12 cellular contexts compared by ENCODE assay signal in the genomic region with DNA sequence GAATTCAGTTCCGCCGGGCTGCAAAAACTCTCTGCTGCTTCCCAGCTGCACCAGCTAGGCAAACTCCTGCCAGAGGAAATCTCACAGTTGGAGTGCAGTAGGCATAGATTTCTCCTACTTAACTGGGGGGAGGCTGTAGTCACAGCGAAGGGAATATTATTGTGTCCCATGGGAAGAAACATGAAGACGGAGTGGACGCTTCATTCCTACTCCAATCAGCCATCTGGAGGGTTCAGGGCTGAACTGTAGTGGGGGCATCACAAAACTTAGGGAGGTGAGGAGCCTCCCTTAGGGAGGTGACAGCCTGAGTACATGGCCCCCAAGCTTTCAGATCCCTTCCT. TPM values are rescaled to one million over a fixed set of nuclear protein-coding genes. Genes with fewer than 3 reads are reported as not detected.
A peak's percentile ranks its signal among the peaks of the same experiment; 100 is the strongest.
DNase-seq lines count a peak whose midpoint lies in the region; ATAC-seq, FAIRE-seq and TF ChIP-seq lines count a peak whose summit lies in the region.
"Had no signal": no experiment of that assay in that cellular context is flagged by ENCODE, and none has a peak within 500 bp of the region (broad histone marks: within the 10 kb centered on the region; RNA-seq: fewer than 3 reads in every experiment).

No MANE protein-coding gene starts in this region.

- H3K23ac ChIP-seq in mesenchymal stem cell (ENCODE audit: low read length in 2 of 2), result no peak overlapping the region

- H3K36me3 ChIP-seq in heart left ventricle (no peaks in the 10 kb centered on the region), GM12878 (ENCODE audit: control insufficient read depth in 2 of 2, insufficient read depth in 2 of 2, low read length in 1 of 2) (no peaks in the 10 kb centered on the region), mesenchymal stem cell (ENCODE audit: control insufficient read depth in 1 of 2, insufficient read depth in 2 of 2, low read depth in 1 of 2, low read length in 2 of 2) (no peaks in the 10 kb centered on the region), upper lobe of right lung (no peaks in the 10 kb centered on the region), neural progenitor cell (no peaks in the 10 kb centered on the region)
- H3K36me3 ChIP-seq: cardiac muscle cell, tibial artery had no signal

- H3K79me2 ChIP-seq in GM12878 (ENCODE audit: control insufficient read depth, insufficient read depth, low read length) (no peaks in the 10 kb centered on the region; the same call in 1 of the 2 replicates), neural progenitor cell (ENCODE audit: low read depth) (no peaks in the 10 kb centered on the region)

- H2BK15ac ChIP-seq in mesenchymal stem cell (ENCODE audit: low read depth, poor library complexity, severe bottlenecking), result no peak overlapping the region

- H2AFZ ChIP-seq in GM12878 (ENCODE audit: control insufficient read depth, low read depth, low read length) (peak overlapping the region; percentile 3), mesenchymal stem cell (ENCODE audit: low read depth, low read length) (no peak overlapping the region), neural progenitor cell (replicated peaks) (no peak overlapping the region)

- 32 to 69% (median 45%) methylated on average over 4 to 5 of the region's 5 CpGs for WGBS in heart left ventricle, 4 donors
- 91% methylated on average over 5 of the region's 5 CpGs for WGBS in GM12878 (ENCODE audit: insufficient coverage, insufficient replicate concordance, low lambda C conversion rate, missing lambda C conversion rate)
- 64% methylated on average over 5 of the region's 5 CpGs for WGBS in mesenchymal stem cell

- TF ChIP-seq CTCF in heart left ventricle (IDR thresholded peaks at IDR 0.05), result no peak
- no peak for TF ChIP-seq CTCF in GM12878 (IDR thresholded peaks at IDR 0.05 in 2 of 3, conservative IDR thresholded peaks at IDR 0.05 in 1 of 3; ENCODE audit: control insufficient read depth in 2 of 3, extremely low read depth in 1 of 3, insufficient read depth in 1 of 3, low read depth in 3 of 3, low read length in 3 of 3)
- TF ChIP-seq CTCF in upper lobe of right lung (IDR thresholded peaks at IDR 0.05), result no peak
- TF ChIP-seq CTCF in neural progenitor cell (IDR thresholded peaks at IDR 0.05), result no peak

- H4K8ac ChIP-seq in mesenchymal stem cell (ENCODE audit: low read length), result peak overlapping the region; percentile 86

- H3K27me3 ChIP-seq in heart left ventricle (peaks cover 0 to 7% (median 0%) of the 10 kb centered on the region in 9 donors), GM12878 (replicated peaks in 1 of 2; ENCODE audit: control insufficient read depth in 2 of 2, insufficient read depth in 2 of 2, low read length in 1 of 2) (no peaks in the 10 kb centered on the region), mesenchymal stem cell (ENCODE audit: control insufficient read depth in 1 of 2, insufficient read depth in 1 of 2, low read length in 2 of 2) (no peaks in the 10 kb centered on the region), upper lobe of right lung (no peaks in the 10 kb centered on the region), neural progenitor cell (peaks cover 44% of the 10 kb centered on the region)

- peaks cover 10% of the 10 kb centered on the region for H3K27me3 Mint-ChIP-seq in neural progenitor cell (ENCODE audit: insufficient read depth, low read depth)

- no peak overlapping the region for H3K27ac Mint-ChIP-seq in neural progenitor cell

- H2BK120ac ChIP-seq in mesenchymal stem cell (ENCODE audit: low read depth, low read length), result peak overlapping the region; percentile 77

- POLR2A ChIA-PET in GM12878 (lab: Charles Lee), result interaction anchor here (0.5 kb wide), 1 partner anchor 309 kb away, joined by 7 read pairs; no protein-coding TSS in a partner anchor

- peak overlapping the region; percentile 14 for H2AK5ac ChIP-seq in mesenchymal stem cell (ENCODE audit: low read length, severe bottlenecking)

- SMC1A ChIA-PET in GM12878 (lab: Charles Lee; ENCODE audit: uncharacterized antibody, unreplicated experiment), result interaction anchor here (0.9 kb wide), 1 partner anchor 178 kb away, joined by 3 read pairs; no protein-coding TSS in a partner anchor

- H4K20me1 ChIP-seq in GM12878 (ENCODE audit: control insufficient read depth, insufficient read depth) (no peaks in the 10 kb centered on the region), neural progenitor cell (ENCODE audit: low read depth) (no peaks in the 10 kb centered on the region)

- no peaks in the 10 kb centered on the region for H3K9me3 ChIP-seq in heart left ventricle
- H3K9me3 ChIP-seq in GM12878 (replicated peaks; ENCODE audit: control insufficient read depth, insufficient read depth, low read length), result no peaks in the 10 kb centered on the region
- no peaks in the 10 kb centered on the region for H3K9me3 ChIP-seq in mesenchymal stem cell (ENCODE audit: control insufficient read depth, low read length)
- H3K9me3 ChIP-seq in upper lobe of right lung, result no peaks in the 10 kb centered on the region
- no peaks in the 10 kb centered on the region for H3K9me3 ChIP-seq in neural progenitor cell (ENCODE audit: low read depth)
- H3K9me3 ChIP-seq: tibial artery had no signal

- in situ Hi-C loops in GM12878 (cut with MboI), result no loop called here

- peak overlapping the region; percentile 65; the same call in 1 of the 2 replicates for H3K4me2 ChIP-seq in GM12878 (ENCODE audit: control insufficient read depth, insufficient read depth)
- no peak overlapping the region for H3K4me2 ChIP-seq in mesenchymal stem cell (ENCODE audit: low read length, poor library complexity, severe bottlenecking)
- H3K4me2 ChIP-seq in neural progenitor cell, result no peak overlapping the region

- no peaks in the 10 kb centered on the region for H3K36me3 Mint-ChIP-seq in neural progenitor cell

- H3K14ac ChIP-seq in mesenchymal stem cell (ENCODE audit: low read length in 2 of 2), result peak overlapping the region in 1 of 2 experiments; percentile 5

- ATAC-seq in heart left ventricle (no peak), Right ventricle myocardium superior (ENCODE audit: poor library complexity) (no peak), GM12878 (no peak), upper lobe of right lung (no peak), GM21723 (IDR thresholded peaks at IDR 0.05; ENCODE audit: unreplicated experiment) (no peak)

- peak overlapping the region; percentile 29 to 91 (median 76) for H3K27ac ChIP-seq in heart left ventricle
- H3K27ac ChIP-seq in GM12878 (ENCODE audit: control insufficient read depth, insufficient read depth), result peak overlapping the region; percentile 80
- H3K27ac ChIP-seq in mesenchymal stem cell (ENCODE audit: low read length, poor library complexity, severe bottlenecking), result peak overlapping the region; percentile 5
- H3K27ac ChIP-seq in upper lobe of right lung, result peak overlapping the region; percentile 40
- no peak overlapping the region for H3K27ac ChIP-seq in neural progenitor cell
- H3K27ac ChIP-seq: cardiac muscle cell, tibial artery had no signal

- CTCF ChIA-PET in GM12878 (lab: Yijun Ruan, JAX), result interaction anchor here (0.9 to 1.0 kb wide), 3 partner anchors 12 to 19 kb away, joined by 3 to 5 read pairs (median 4); no protein-coding TSS in a partner anchor

- H3K4me1 ChIP-seq in heart left ventricle, result peaks cover 0 to 87% (median 66%) of the 10 kb centered on the region in 12 donors
- peaks cover 34% of the 10 kb centered on the region for H3K4me1 ChIP-seq in GM12878 (ENCODE audit: control insufficient read depth, insufficient read depth, low read length)
- peaks cover 25% of the 10 kb centered on the region for H3K4me1 ChIP-seq in mesenchymal stem cell (ENCODE audit: control insufficient read depth, insufficient read depth, low read depth, low read length)
- H3K4me1 ChIP-seq in upper lobe of right lung, result peaks cover 58% of the 10 kb centered on the region
- H3K4me1 ChIP-seq in neural progenitor cell, result peaks cover 37% of the 10 kb centered on the region

- intact Hi-C loops in heart left ventricle (cut with DNase I) (no loop called here), Right ventricle myocardium superior (cut with DNase I) (no loop called here), GM12878 (cut with micrococcal nuclease; ENCODE audit: unreplicated experiment) (no loop called here), upper lobe of right lung (cut with DNase I) (no loop called here)

- H3K4ac ChIP-seq in mesenchymal stem cell (ENCODE audit: low read depth in 1 of 2, low read length in 2 of 2), result peak overlapping the region; percentile 77 to 97

- RAD21 ChIA-PET in GM12878 (lab: Charles Lee; ENCODE audit: unreplicated experiment), result no interaction called here

- peaks cover 6% of the 10 kb centered on the region for H3K79me1 ChIP-seq in mesenchymal stem cell (replicated peaks; ENCODE audit: low read length, poor library complexity, severe bottlenecking)

- no TSS peak for BruUV-seq in GM12878 (replicated peaks; lab: Mats Ljungman, UMichigan)

- TF ChIP-seq POLR2A in heart left ventricle (IDR thresholded peaks at IDR 0.05), result no peak
- no peak for TF ChIP-seq POLR2A in GM12878 (IDR thresholded peaks at IDR 0.05; ENCODE audit: low read depth, low read length)

- no peak overlapping the region for H3K4me3 ChIP-seq in heart left ventricle
- H3K4me3 ChIP-seq in GM12878, result no peak overlapping the region
- H3K4me3 ChIP-seq in mesenchymal stem cell (ENCODE audit: insufficient read depth in 1 of 2, low read depth in 1 of 2, low read length in 2 of 2), result peak overlapping the region in 1 of 2 experiments; percentile 1
- H3K4me3 ChIP-seq in upper lobe of right lung, result no peak overlapping the region
- H3K4me3 ChIP-seq in neural progenitor cell, result no peak overlapping the region
- H3K4me3 ChIP-seq: cardiac muscle cell, tibial artery had no signal

- peaks cover 56% of the 10 kb centered on the region for H3K4me1 Mint-ChIP-seq in neural progenitor cell

- H3K9ac ChIP-seq in GM12878 (ENCODE audit: control insufficient read depth, insufficient read depth, low read length) (peak overlapping the region; percentile 57; the same call in 1 of the 2 replicates), mesenchymal stem cell (ENCODE audit: low read length) (peak overlapping the region; percentile 61), neural progenitor cell (no peak overlapping the region)

- peak overlapping the region; percentile 86 to 95 for H3K18ac ChIP-seq in mesenchymal stem cell (ENCODE audit: low read depth in 1 of 2, low read length in 2 of 2)

- DNase-seq in heart left ventricle, result no peak
- no peak for DNase-seq in Right ventricle myocardium superior
- DNase-seq in GM12878 (ENCODE audit: low read depth, low spot score), result no peak
- no peak for DNase-seq in mesenchymal stem cell
- DNase-seq in upper lobe of right lung, result no peak
- no peak for DNase-seq in neural progenitor cell (ENCODE audit: low spot score)
- DNase-seq in frontal cortex (ENCODE audit: low spot score in 2 of 2), result no peak
- DNase-seq: activated gamma-delta T cell treated with Interleukin-2 at 50 U/mL for 16 hours, NCI-H1092 treated with DMSO at 0.1 percent for 48 hours, tibial artery had no signal

- TF ChIP-seq RAD21 in GM12878 (IDR thresholded peaks at IDR 0.05; ENCODE audit: insufficient read depth, low read depth, low read length), result no peak

- no peak overlapping the region for H2BK5ac ChIP-seq in mesenchymal stem cell (ENCODE audit: low read depth, low read length, poor library complexity, severe bottlenecking)

- H4K91ac ChIP-seq in mesenchymal stem cell (ENCODE audit: low read length), result peak overlapping the region; percentile 97

- H3K9me3 Mint-ChIP-seq in neural progenitor cell, result no peaks in the 10 kb centered on the region

- FAIRE-seq in GM12878 (lab: Jason Lieb, UNC) (no peak), frontal cortex (lab: Jason Lieb, UNC) (no peak)

- peaks cover 9% of the 10 kb centered on the region for H3F3A ChIP-seq in neural progenitor cell (ENCODE audit: low read depth)

- no peak overlapping the region for H3K4me3 Mint-ChIP-seq in neural progenitor cell

- peak overlapping the region; percentile 91 to 96 for H2BK12ac ChIP-seq in mesenchymal stem cell (ENCODE audit: low read length in 2 of 2)

- TF ChIP-seq EP300 in GM12878 (IDR thresholded peaks at IDR 0.05; ENCODE audit: borderline replicate concordance in 1 of 2, control insufficient read depth in 1 of 2, low read depth in 2 of 2, low read length in 2 of 2), result no peak

RNA-seq across cellular contexts. Expression of a gene that starts 19.7 kb away (rescaled TPM):
- total RNA-seq in heart left ventricle (10 to 100 TPM; 11.2 to 68.8 (median 24.5) TPM), Right ventricle myocardium superior (17.1 TPM), GM12878 (2014; rRNA removed) (2.4 and 3.0 TPM in 2 replicates), GM12878 (2014; rRNA removed; fragmentation: Illumina TruSeq; extraction: Trizol) (3.4 TPM in 2 replicates), GM12878 (2021) (9.0 and 10.1 TPM in 2 replicates), upper lobe of right lung (69.4 TPM), neural progenitor cell (ENCODE audit: low replicate concordance) (0.39 and 0.62 TPM in 2 replicates), frontal cortex (7.3 TPM)
- polyA plus RNA-seq in heart left ventricle (1 to 10 TPM; 3.9 to 8.9 TPM), GM12878 (2011; rRNA removed) (0.35 and 0.65 TPM in 2 replicates), GM12878 (2014; fragmentation: Illumina TruSeq; extraction: Trizol) (4.6 and 5.2 TPM in 2 replicates), GM12878 (2014; fragmentation: Nextera tagmentation; extraction: Ambion mirVana) (1 to 10 TPM; 2.2 to 3.0 TPM), GM12878 (2014; rRNA removed) (2.7 and 3.4 TPM in 2 replicates), GM12878 (2016; fragmentation: Nextera tagmentation; extraction: Ambion mirVana) (10 to 100 TPM; 22.0 to 29.7 TPM)
- 6.3 and 7.3 TPM in 2 replicates for total RNA-seq in GM12878 (2013; cell fraction: nucleolus; rRNA removed)
- polyA plus RNA-seq in GM12878 (2011; ENCODE audit: low read depth), result 10.2 TPM
- 0.66 and 0.67 TPM in 2 replicates for polyA plus RNA-seq in GM12878 (2011; cell fraction: cytosol; rRNA removed)
- polyA plus RNA-seq in GM12878 (2011; cell fraction: nucleus; rRNA removed), result 0.49 and 0.56 TPM in 2 replicates
- polyA plus RNA-seq in GM12878 (2012), result 16.1 and 16.6 TPM in 2 replicates
- 1.7 and 2.5 TPM in 2 replicates for polyA minus RNA-seq in GM12878 (2011; rRNA and poly(A)+ RNA removed)
- polyA minus RNA-seq in GM12878 (2011; cell fraction: cytosol; rRNA and poly(A)+ RNA removed), result 0.52 and 0.67 TPM in 2 replicates
- 0.85 and 1.1 TPM in 2 replicates for polyA minus RNA-seq in GM12878 (2011; cell fraction: nucleus; rRNA and poly(A)+ RNA removed)
- polyA plus RNA-seq in mesenchymal stem cell (2013, experiment 1 of 2), result 32.4 TPM
- polyA plus RNA-seq in mesenchymal stem cell (2013, experiment 2 of 2), result 33.1 TPM
- total RNA-seq: cardiac muscle cell had no signal
